8 cellular contexts compared by ENCODE assay signal in genomic region chr2:191666733-191667132, GRCh38.
DNase-seq lines count a peak whose midpoint lies in the region; ATAC-seq lines count a peak whose summit lies in the region.

No MANE protein-coding gene starts in this region.

- DNase-seq in MV-4-11 (lab: John Stamatoyannopoulos, UW) (peak; percentile 94), medulla oblongata (ENCODE audit: extremely low spot score) (peak; percentile 63), HK-2 (ENCODE audit: unreplicated experiment) (no peak), DMS79 treated with DMSO at 0.1 percent for 48 hours (lab: John Stamatoyannopoulos, UW) (no peak), iPS-NIHi11 (ENCODE audit: low spot score) (no peak)
- DNase-seq in activated CD4-positive, alpha-beta T cell treated with anti-CD3 and anti-CD28 coated beads for 48 hours, result no peak

- peak; percentile 65 for ATAC-seq in GM18519 (IDR thresholded peaks at IDR 0.05; ENCODE audit: low FRiP score, unreplicated experiment)
- peak; percentile 86 for ATAC-seq in HG02588 (IDR thresholded peaks at IDR 0.05; ENCODE audit: unreplicated experiment)

Comparison
In these comparisons a context has a peak if more than half of its experiments do, and no peak if none do; other contexts are left out.
1. DNase-seq: peak in MV-4-11 (single experiment) and medulla oblongata (single experiment); none in HK-2 (single experiment), activated CD4-positive, alpha-beta T cell treated with anti-CD3 and anti-CD28 coated beads for 48 hours (single experiment), DMS79 treated with DMSO at 0.1 percent for 48 hours (single experiment) and iPS-NIHi11 (single experiment).